Comparison of ENCODE assay signal across 9 cellular contexts in genomic region chr16:10979717-10980601, GRCh38. TPM values are rescaled to one million over a fixed set of nuclear protein-coding genes. Genes with fewer than 3 reads are reported as not detected.
DNase-seq lines count a peak whose midpoint lies in the region; ATAC-seq and TF ChIP-seq lines count a peak whose summit lies in the region.
"Had no signal": no experiment of that assay in that cellular context is flagged by ENCODE, and none has a peak within 500 bp of the region (broad histone marks: within the 10 kb centered on the region; RNA-seq: fewer than 3 reads in every experiment).

No MANE protein-coding gene starts in this region.

- DNase-seq in LNCaP clone FGC (ENCODE audit: low read depth), result peak; percentile 99
- peak in 44 of 61 donors; percentile 9 to 77 (median 32) for DNase-seq in caudate nucleus (lab: John Stamatoyannopoulos, UW)
- DNase-seq in left lobe of liver (ENCODE audit: low spot score), result peak; percentile 91
- peak in 38 of 49 donors; percentile 2 to 75 (median 41) for DNase-seq in substantia nigra (lab: John Stamatoyannopoulos, UW)
- no peak for DNase-seq in NCI-H510A (lab: John Stamatoyannopoulos, UW)

- H3K4me3 ChIP-seq in LNCaP clone FGC (ENCODE audit: low read depth, low read length), result peak overlapping the region; percentile 12

- H3K27ac ChIP-seq in caudate nucleus (ENCODE audit: low read depth, low read length) (peak overlapping the region; percentile 46), substantia nigra (ENCODE audit: low read depth, low read length, poor library complexity, severe bottlenecking) (no peak overlapping the region)
- H3K27ac ChIP-seq: neutrophil had no signal

- TF ChIP-seq CTCF in LNCaP clone FGC (IDR thresholded peaks at IDR 0.05; ENCODE audit: control insufficient read depth, extremely low read depth, insufficient read depth), result no peak

- ATAC-seq in left lobe of liver (peak; percentile 98), HG02678 (IDR thresholded peaks at IDR 0.05; ENCODE audit: unreplicated experiment) (no peak), GM19395 (IDR thresholded peaks at IDR 0.05; ENCODE audit: unreplicated experiment) (no peak), GM21619 (IDR thresholded peaks at IDR 0.05; ENCODE audit: unreplicated experiment) (no peak)

RNA-seq across cellular contexts. Expression of gene CLEC16A, which starts 35.6 kb away (rescaled TPM):
- total RNA-seq in left lobe of liver, result 21.6 TPM

RNA-seq across cellular contexts. Expression of gene DEXI, which starts 37.7 kb away (rescaled TPM):
- total RNA-seq in left lobe of liver, result 66.8 TPM
